ENCODE assay signal across 20 cellular contexts in genomic region chr22:46779023-46779422, GRCh38. TPM values are rescaled to one million over a fixed set of nuclear protein-coding genes. Genes with fewer than 3 reads are reported as not detected.
DNase-seq lines count a peak whose midpoint lies in the region; ATAC-seq and TF ChIP-seq lines count a peak whose summit lies in the region.
"Had no signal": no experiment of that assay in that cellular context is flagged by ENCODE, and none has a peak within 500 bp of the region (broad histone marks: within the 10 kb centered on the region; RNA-seq: fewer than 3 reads in every experiment).

No MANE protein-coding gene starts in this region.

- peak overlapping the region in 2 of 3 donors; percentile 79 to 96 for H3K27ac Mint-ChIP-seq in CD4-positive, CD25-positive, alpha-beta regulatory T cell
- peak overlapping the region; percentile 55 for H3K27ac Mint-ChIP-seq in CD8-positive, alpha-beta T cell
- H3K27ac Mint-ChIP-seq in IgD-negative memory B cell (peak overlapping the region in 2 of 3 donors; percentile 26 to 76), naive B cell (peak overlapping the region; percentile 42 to 98 (median 64)), osteocyte (ENCODE audit: unreplicated experiment) (no peak overlapping the region)

- H3K36me3 Mint-ChIP-seq in CD4-positive, CD25-positive, alpha-beta regulatory T cell, result peaks cover 12% of the 10 kb centered on the region
- peaks cover 23% of the 10 kb centered on the region for H3K36me3 Mint-ChIP-seq in CD8-positive, alpha-beta T cell
- H3K36me3 Mint-ChIP-seq in IgD-negative memory B cell (no peaks in the 10 kb centered on the region), naive B cell (no peaks in the 10 kb centered on the region), osteocyte (ENCODE audit: unreplicated experiment) (no peaks in the 10 kb centered on the region)

- H3K4me1 Mint-ChIP-seq in CD4-positive, CD25-positive, alpha-beta regulatory T cell, result peaks cover 24 to 84% (median 57%) of the 10 kb centered on the region in 4 donors
- peaks cover 64% of the 10 kb centered on the region for H3K4me1 Mint-ChIP-seq in CD8-positive, alpha-beta T cell (ENCODE audit: low read depth)
- H3K4me1 Mint-ChIP-seq in IgD-negative memory B cell (peaks cover 60 to 73% (median 66%) of the 10 kb centered on the region in 3 donors), naive B cell (peaks cover 74 to 100% (median 95%) of the 10 kb centered on the region in 3 donors), osteocyte (ENCODE audit: unreplicated experiment) (peaks cover 21% of the 10 kb centered on the region)

- TF ChIP-seq CTCF in CD8-positive, alpha-beta T cell (IDR thresholded peaks at IDR 0.05), result no peak
- no peak for TF ChIP-seq CTCF in osteocyte (IDR thresholded peaks at IDR 0.05)
- no peak for TF ChIP-seq CTCF in lower lobe of right lung (IDR thresholded peaks at IDR 0.05)

- H3K4me1 ChIP-seq in CD4-positive, CD25-positive, alpha-beta regulatory T cell (ENCODE audit: control insufficient read depth, insufficient read depth, low read length, poor library complexity, severe bottlenecking), result peaks cover 40% of the 10 kb centered on the region
- peaks cover 44% of the 10 kb centered on the region for H3K4me1 ChIP-seq in CD8-positive, alpha-beta T cell (ENCODE audit: insufficient read depth, low read length)
- peaks cover 45% of the 10 kb centered on the region for H3K4me1 ChIP-seq in lower lobe of right lung

- POLR2A ChIA-PET in CD8-positive, alpha-beta T cell (lab: Charles Lee), result no interaction called here

- intact Hi-C loops in CD8-positive, alpha-beta T cell (cut with DNase I, micrococcal nuclease), result no loop called here
- intact Hi-C loops in posterior cingulate gyrus (cut with DNase I) (no loop called here), left colon (cut with DNase I, micrococcal nuclease) (no loop called here), lower lobe of right lung (cut with DNase I) (no loop called here)

- CTCF ChIA-PET in CD8-positive, alpha-beta T cell (lab: Charles Lee), result interaction anchor here (1.2 to 7.3 kb wide), 4 partner anchors 16 to 24 kb away, joined by 3 to 36 read pairs (median 9); partner anchors contain the start of gene TBC1D22A

- no peak for ATAC-seq in CD4-positive, CD25-positive, alpha-beta regulatory T cell (ENCODE audit: low read depth in 2 of 2)
- ATAC-seq in CD8-positive, alpha-beta T cell, result no peak
- no peak for ATAC-seq in naive B cell (ENCODE audit: low read depth in 2 of 2)
- ATAC-seq in left colon, result no peak
- no peak for ATAC-seq in lower lobe of right lung
- ATAC-seq: Panc1 had no signal

- H3K4me3 Mint-ChIP-seq in CD4-positive, CD25-positive, alpha-beta regulatory T cell, result peak overlapping the region in 1 of 4 donors; percentile 43
- no peak overlapping the region for H3K4me3 Mint-ChIP-seq in CD8-positive, alpha-beta T cell
- H3K4me3 Mint-ChIP-seq in IgD-negative memory B cell (peak overlapping the region in 1 of 4 donors; percentile 76), naive B cell (peak overlapping the region in 2 of 8 donors; percentile 10 to 56), osteocyte (ENCODE audit: unreplicated experiment) (no peak overlapping the region)
- H3K4me3 Mint-ChIP-seq: CD14-positive monocyte had no signal

- DNase-seq in CD4-positive, CD25-positive, alpha-beta regulatory T cell, result no peak
- no peak for DNase-seq in CD8-positive, alpha-beta T cell
- DNase-seq in naive B cell, result no peak
- DNase-seq in posterior cingulate gyrus, result no peak
- no peak for DNase-seq in left colon
- DNase-seq in osteocyte (ENCODE audit: extremely low spot score, unreplicated experiment), result no peak
- DNase-seq in lower lobe of right lung, result no peak
- DNase-seq: BE2C, Caco-2, KBM-7, MV-4-11, NCI-H2029, NCI-H2227 treated with DMSO at 0.1 percent for 48 hours, NCI-H526 treated with DMSO at 0.1 percent for 48 hours, SIG-M5 had no signal

- H3K9me3 ChIP-seq in CD4-positive, CD25-positive, alpha-beta regulatory T cell (ENCODE audit: control insufficient read depth in 2 of 2, low read length in 2 of 2), result no peaks in the 10 kb centered on the region
- H3K9me3 ChIP-seq in CD8-positive, alpha-beta T cell (ENCODE audit: low read length), result no peaks in the 10 kb centered on the region
- no peaks in the 10 kb centered on the region for H3K9me3 ChIP-seq in lower lobe of right lung
- H3K9me3 ChIP-seq: BE2C, Caco-2 had no signal

- no peak overlapping the region for H3K27ac ChIP-seq in CD4-positive, CD25-positive, alpha-beta regulatory T cell (ENCODE audit: insufficient read depth, low read length, poor library complexity, severe bottlenecking)
- no peak overlapping the region for H3K27ac ChIP-seq in CD8-positive, alpha-beta T cell (ENCODE audit: low read depth, low read length)
- no peak overlapping the region for H3K27ac ChIP-seq in lower lobe of right lung
- H3K27ac ChIP-seq: HL-60, SK-N-MC had no signal

- H3K9me3 Mint-ChIP-seq in CD4-positive, CD25-positive, alpha-beta regulatory T cell, result no peaks in the 10 kb centered on the region
- H3K9me3 Mint-ChIP-seq in CD8-positive, alpha-beta T cell, result no peaks in the 10 kb centered on the region
- no peaks in the 10 kb centered on the region for H3K9me3 Mint-ChIP-seq in IgD-negative memory B cell
- H3K9me3 Mint-ChIP-seq in naive B cell, result no peaks in the 10 kb centered on the region
- H3K9me3 Mint-ChIP-seq in osteocyte (ENCODE audit: unreplicated experiment), result no peaks in the 10 kb centered on the region

- H3K27me3 ChIP-seq in CD4-positive, CD25-positive, alpha-beta regulatory T cell (ENCODE audit: control insufficient read depth, insufficient read depth, low read length), result no peaks in the 10 kb centered on the region
- no peaks in the 10 kb centered on the region for H3K27me3 ChIP-seq in CD8-positive, alpha-beta T cell (ENCODE audit: insufficient read depth, low read length)
- H3K27me3 ChIP-seq in lower lobe of right lung (ENCODE audit: low read depth), result no peaks in the 10 kb centered on the region
- H3K27me3 ChIP-seq: BE2C had no signal

- peaks cover 3% of the 10 kb centered on the region for H3K36me3 ChIP-seq in CD4-positive, CD25-positive, alpha-beta regulatory T cell (ENCODE audit: control insufficient read depth, insufficient read depth, low read length)
- H3K36me3 ChIP-seq in CD8-positive, alpha-beta T cell (ENCODE audit: insufficient read depth, low read length), result no peaks in the 10 kb centered on the region
- H3K36me3 ChIP-seq in lower lobe of right lung, result no peaks in the 10 kb centered on the region
- H3K36me3 ChIP-seq: BE2C had no signal

- no peaks in the 10 kb centered on the region for H3K27me3 Mint-ChIP-seq in CD4-positive, CD25-positive, alpha-beta regulatory T cell
- no peaks in the 10 kb centered on the region for H3K27me3 Mint-ChIP-seq in CD8-positive, alpha-beta T cell (ENCODE audit: low read depth)
- H3K27me3 Mint-ChIP-seq in IgD-negative memory B cell (no peaks in the 10 kb centered on the region), naive B cell (no peaks in the 10 kb centered on the region), osteocyte (ENCODE audit: unreplicated experiment) (no peaks in the 10 kb centered on the region)

- H3K4me3 ChIP-seq in CD4-positive, CD25-positive, alpha-beta regulatory T cell (ENCODE audit: low read depth, low read length), result no peak overlapping the region
- no peak overlapping the region for H3K4me3 ChIP-seq in CD8-positive, alpha-beta T cell (ENCODE audit: low read depth, low read length)
- H3K4me3 ChIP-seq in lower lobe of right lung, result no peak overlapping the region
- H3K4me3 ChIP-seq: SK-N-MC had no signal

RNA-seq across cellular contexts. Expression of gene TBC1D22A, which starts 16.6 kb away (rescaled TPM):
- total RNA-seq in CD4-positive, CD25-positive, alpha-beta regulatory T cell, result 42.5 TPM
- 10 to 100 TPM; 19.8 to 34.0 (median 23.0) TPM for polyA plus RNA-seq in CD4-positive, CD25-positive, alpha-beta regulatory T cell
- total RNA-seq in CD8-positive, alpha-beta T cell, result 10 to 100 TPM; 21.8 to 27.4 TPM
- polyA plus RNA-seq in IgD-negative memory B cell, result 64.3 TPM
- 10 to 100 TPM; 47.2 to 74.5 (median 62.6) TPM for polyA plus RNA-seq in naive B cell (ENCODE audit: low read depth in 6 of 6)
- total RNA-seq in left colon, result 10 to 100 TPM; 40.7 to 45.2 TPM
- total RNA-seq in osteocyte, result 28.9 and 29.1 TPM in 2 replicates
- total RNA-seq in lower lobe of right lung, result 34.1 TPM

RNA-seq across cellular contexts. Expression of gene CERK, which starts 41.0 kb away (rescaled TPM):
- 105 TPM for total RNA-seq in CD4-positive, CD25-positive, alpha-beta regulatory T cell
- 10 to 100 TPM; 75.5 to 94.3 (median 81.5) TPM for polyA plus RNA-seq in CD4-positive, CD25-positive, alpha-beta regulatory T cell
- total RNA-seq in CD8-positive, alpha-beta T cell, result 10 to 100 TPM; 93.5 to 95.0 TPM
- polyA plus RNA-seq in IgD-negative memory B cell (11.7 TPM), naive B cell (ENCODE audit: low read depth in 6 of 6) (10 to 100 TPM in 5 of 6 donors, 1 to 10 TPM in 1; 7.6 to 31.2 (median 19.2) TPM)
- total RNA-seq in left colon (10 to 100 TPM; 35.4 to 39.9 TPM), osteocyte (38.4 and 41.6 TPM in 2 replicates), lower lobe of right lung (26.1 TPM)
